8 cellular contexts compared by ENCODE assay signal in genomic region chr3:49929333-49930240, GRCh38. TPM values are rescaled to one million over a fixed set of nuclear protein-coding genes. Genes with fewer than 3 reads are reported as not detected.
DNase-seq lines count a peak whose midpoint lies in the region; ATAC-seq and TF ChIP-seq lines count a peak whose summit lies in the region.

Gene MON1A (minus strand): TSS chr3:49929811. CDS start chr3:49913346, 16,465 bp downstream.

- DNase-seq in NCI-H1417 (lab: John Stamatoyannopoulos, UW) = peak; percentile 73 to 87 (median 86)
- DNase-seq in NCI-H1417 treated with DMSO at 0.1 percent for 48 hours (lab: John Stamatoyannopoulos, UW) = no peak
- DNase-seq in NCI-H2029 (lab: John Stamatoyannopoulos, UW) = peak; percentile 72
- DNase-seq in T-helper 9 cell = peak; percentile 85
- DNase-seq in astrocyte of the hippocampus (ENCODE audit: low read depth, low spot score) = peak; percentile 95
- peak; percentile 95 for DNase-seq in hepatocyte (ENCODE audit: low spot score)
- no peak for DNase-seq in retinal pigment epithelial cell (ENCODE audit: low read depth)

- H3K27me3 ChIP-seq in hepatocyte = no peaks in the 10 kb centered on the region

- H2AFZ ChIP-seq in hepatocyte = peak within 1 kb of the TSS; percentile 87

- H3K36me3 ChIP-seq in hepatocyte (replicated peaks; ENCODE audit: insufficient read depth, low read depth) = no peaks in the 10 kb centered on the region

- peaks cover 12% of the 10 kb centered on the region for H3K79me2 ChIP-seq in hepatocyte

- TF ChIP-seq CTCF in hepatocyte (IDR thresholded peaks at IDR 0.05; ENCODE audit: poor library complexity) (peak; percentile 42), retinal pigment epithelial cell (conservative IDR thresholded peaks at IDR 0.05; ENCODE audit: low read depth, low read length) (peak; percentile 39)

- H3K4me3 ChIP-seq in hepatocyte (peak within 1 kb of the TSS; percentile 64), retinal pigment epithelial cell (ENCODE audit: low read length) (peak within 1 kb of the TSS; percentile 85)

- no peaks in the 10 kb centered on the region for H3K9me3 ChIP-seq in hepatocyte (ENCODE audit: low read depth)

- peak within 1 kb of the TSS; percentile 69 for H3K4me2 ChIP-seq in hepatocyte

- peak; percentile 81 for ATAC-seq in HG02884 (IDR thresholded peaks at IDR 0.05; ENCODE audit: unreplicated experiment)

- 3% methylated on average over 52 of the region's 54 CpGs for WGBS in hepatocyte (ENCODE audit: low lambda C conversion rate, missing lambda C conversion rate)

- peaks cover 9% of the 10 kb centered on the region for H3K4me1 ChIP-seq in hepatocyte (ENCODE audit: insufficient read depth)

- H3K27ac ChIP-seq in hepatocyte = peak within 1 kb of the TSS; percentile 76

- H3K9me2 ChIP-seq in hepatocyte (replicated peaks; ENCODE audit: insufficient read depth) = no peaks in the 10 kb centered on the region

- no peaks in the 10 kb centered on the region for H4K20me1 ChIP-seq in hepatocyte (ENCODE audit: insufficient read depth, poor library complexity, severe bottlenecking)

RNA-seq across cellular contexts. Expression of gene MON1A, which starts in this region (rescaled TPM):
- total RNA-seq in hepatocyte = 10.7 and 13.6 TPM in 2 replicates
- 9.5 and 11.5 TPM in 2 replicates for polyA plus RNA-seq in hepatocyte

Comparison
In these comparisons a context has a peak if more than half of its experiments do, and no peak if none do; other contexts are left out.
1. DNase-seq: peak in NCI-H1417 (3 of 3), NCI-H2029 (single experiment), T-helper 9 cell (single experiment), astrocyte of the hippocampus (single experiment) and hepatocyte (single experiment); none in NCI-H1417 treated with DMSO at 0.1 percent for 48 hours (single experiment) and retinal pigment epithelial cell (single experiment).